Comparison of ENCODE assay signal across 1 cellular context in the genomic region with DNA sequence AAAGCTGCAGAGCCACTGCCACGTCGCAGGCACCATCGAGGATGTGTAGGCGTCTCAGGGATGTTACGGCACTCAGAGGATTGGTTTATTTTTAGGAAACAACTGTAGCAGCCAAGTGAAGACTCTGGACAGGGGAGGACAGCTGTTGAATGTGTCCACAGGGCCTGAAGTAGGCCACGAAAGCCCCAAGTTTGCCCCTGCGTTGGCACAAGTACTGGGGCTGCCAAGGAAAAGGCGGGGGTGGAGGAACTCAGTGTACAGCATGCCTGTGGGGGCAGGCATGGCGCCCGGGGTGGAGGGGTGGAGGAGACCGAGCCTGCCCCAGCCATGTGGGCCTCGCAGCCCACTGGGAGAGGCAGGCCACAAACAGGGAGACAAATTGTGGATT.
A peak's percentile ranks its signal among the peaks of the same experiment; 100 is the strongest.
TF ChIP-seq lines count a peak whose summit lies in the region.

No MANE protein-coding gene starts in this region.

TF ChIP-seq in HEK293, 187 proteins besides CTCF, POLR2A, EP300 and RAD21 (continued from another document):
- TF ChIP-seq, protein P1, sequence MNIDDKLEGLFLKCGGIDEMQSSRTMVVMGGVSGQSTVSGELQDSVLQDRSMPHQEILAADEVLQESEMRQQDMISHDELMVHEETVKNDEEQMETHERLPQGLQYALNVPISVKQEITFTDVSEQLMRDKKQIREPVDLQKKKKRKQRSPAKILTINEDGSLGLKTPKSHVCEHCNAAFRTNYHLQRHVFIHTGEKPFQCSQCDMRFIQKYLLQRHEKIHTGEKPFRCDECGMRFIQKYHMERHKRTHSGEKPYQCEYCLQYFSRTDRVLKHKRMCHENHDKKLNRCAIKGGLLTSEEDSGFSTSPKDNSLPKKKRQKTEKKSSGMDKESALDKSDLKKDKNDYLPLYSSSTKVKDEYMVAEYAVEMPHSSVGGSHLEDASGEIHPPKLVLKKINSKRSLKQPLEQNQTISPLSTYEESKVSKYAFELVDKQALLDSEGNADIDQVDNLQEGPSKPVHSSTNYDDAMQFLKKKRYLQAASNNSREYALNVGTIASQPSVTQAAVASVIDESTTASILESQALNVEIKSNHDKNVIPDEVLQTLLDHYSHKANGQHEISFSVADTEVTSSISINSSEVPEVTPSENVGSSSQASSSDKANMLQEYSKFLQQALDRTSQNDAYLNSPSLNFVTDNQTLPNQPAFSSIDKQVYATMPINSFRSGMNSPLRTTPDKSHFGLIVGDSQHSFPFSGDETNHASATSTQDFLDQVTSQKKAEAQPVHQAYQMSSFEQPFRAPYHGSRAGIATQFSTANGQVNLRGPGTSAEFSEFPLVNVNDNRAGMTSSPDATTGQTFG (tag by site-specific recombination; IDR thresholded peaks at IDR 0.05; ENCODE audit: borderline replicate concordance): no peak
- TF ChIP-seq YY1 (tag by site-specific recombination; IDR thresholded peaks at IDR 0.05) (no peak), GFI1B (tag by site-specific recombination; IDR thresholded peaks at IDR 0.05) (no peak), ZNF274 (IDR thresholded peaks at IDR 0.05; ENCODE audit: low read length) (no peak), ZNF274 (tag by site-specific recombination; IDR thresholded peaks at IDR 0.05; ENCODE audit: borderline replicate concordance) (no peak), ZFHX2 (tag by site-specific recombination; conservative IDR thresholded peaks at IDR 0.05) (peak; percentile 43), ZNF114 (tag by site-specific recombination; IDR thresholded peaks at IDR 0.05) (no peak)
- TF ChIP-seq, protein P2, sequence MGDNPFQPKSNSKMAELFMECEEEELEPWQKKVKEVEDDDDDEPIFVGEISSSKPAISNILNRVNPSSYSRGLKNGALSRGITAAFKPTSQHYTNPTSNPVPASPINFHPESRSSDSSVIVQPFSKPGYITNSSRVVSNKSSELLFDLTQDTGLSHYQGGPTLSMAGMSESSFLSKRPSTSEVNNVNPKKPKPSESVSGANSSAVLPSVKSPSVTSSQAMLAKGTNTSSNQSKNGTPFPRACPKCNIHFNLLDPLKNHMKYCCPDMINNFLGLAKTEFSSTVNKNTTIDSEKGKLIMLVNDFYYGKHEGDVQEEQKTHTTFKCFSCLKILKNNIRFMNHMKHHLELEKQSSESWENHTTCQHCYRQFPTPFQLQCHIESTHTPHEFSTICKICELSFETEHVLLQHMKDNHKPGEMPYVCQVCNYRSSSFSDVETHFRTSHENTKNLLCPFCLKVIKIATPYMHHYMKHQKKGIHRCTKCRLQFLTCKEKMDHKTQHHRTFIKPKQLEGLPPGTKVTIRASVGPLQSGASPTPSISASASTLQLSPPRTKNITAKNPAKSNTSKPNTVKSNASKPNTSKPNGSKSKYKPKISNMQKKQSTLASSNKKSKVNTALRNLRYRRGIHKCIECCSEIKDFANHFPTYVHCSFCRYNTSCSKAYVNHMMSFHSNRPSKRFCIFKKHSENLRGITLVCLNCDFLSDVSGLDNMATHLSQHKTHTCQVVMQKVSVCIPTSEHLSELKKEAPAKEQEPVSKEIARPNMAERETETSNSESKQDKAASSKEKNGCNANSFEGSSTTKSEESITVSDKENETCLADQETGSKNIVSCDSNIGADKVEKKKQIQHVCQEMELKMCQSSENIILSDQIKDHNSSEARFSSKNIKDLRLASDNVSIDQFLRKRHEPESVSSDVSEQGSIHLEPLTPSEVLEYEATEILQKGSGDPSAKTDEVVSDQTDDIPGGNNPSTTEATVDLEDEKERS (tag by site-specific recombination; IDR thresholded peaks at IDR 0.05): no peak
